ENCODE assay signal across 19 cellular contexts in the genomic region with DNA sequence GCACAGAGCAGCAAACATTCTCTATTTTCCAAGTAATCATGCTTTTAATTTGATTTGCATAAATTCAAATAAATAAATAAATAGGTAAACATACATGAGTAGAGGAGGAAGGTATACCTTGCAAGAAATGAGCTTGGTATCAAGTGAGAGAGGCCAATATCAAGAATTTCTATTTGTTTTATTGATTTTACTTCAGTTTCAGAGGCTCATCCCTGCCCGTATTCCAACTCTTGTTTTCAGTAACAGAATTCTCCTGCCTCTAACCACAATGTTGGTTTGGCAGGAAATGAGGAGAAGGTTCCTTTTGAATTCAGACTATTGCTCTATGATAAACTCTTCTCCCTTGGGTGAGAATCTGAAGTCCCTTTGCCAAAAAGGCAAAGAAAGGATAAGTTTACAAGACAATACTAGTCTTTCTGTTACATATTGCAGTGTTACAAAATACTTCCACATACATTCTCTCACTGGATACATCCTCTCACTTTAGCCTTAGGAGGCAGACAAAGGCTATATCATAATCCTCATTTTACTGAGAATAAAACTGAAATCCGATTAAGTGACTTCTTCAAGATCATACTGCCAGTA.
DNase-seq lines count a peak whose midpoint lies in the region; ATAC-seq, FAIRE-seq and TF ChIP-seq lines count a peak whose summit lies in the region.
"Had no signal": no experiment of that assay in that cellular context is flagged by ENCODE, and none has a peak within 500 bp of the region (broad histone marks: within the 10 kb centered on the region; RNA-seq: fewer than 3 reads in every experiment).

No MANE protein-coding gene starts in this region.

- H3K9me3 ChIP-seq in H1 (ENCODE audit: insufficient read depth in 2 of 2, low read depth in 1 of 2, low read length in 1 of 2) = peaks cover 0 to 3% of the 10 kb centered on the region in 2 experiments; a peak in 2 of 4 replicates
- H3K9me3 ChIP-seq: SJCRH30 had no signal

- TF ChIP-seq CTCF in H1 (IDR thresholded peaks at IDR 0.05; ENCODE audit: control extremely low read depth in 1 of 3, insufficient read depth in 1 of 3, low read depth in 1 of 3, low read length in 3 of 3) (no peak), osteocyte (IDR thresholded peaks at IDR 0.05) (no peak)

- 0 out of 2 replicates have a peak overlapping the region, but pooled peaks have one; percentile 51 for H2BK20ac ChIP-seq in H1 (ENCODE audit: low read length)

- no peak overlapping the region for H3K4ac ChIP-seq in H1 (replicated peaks; ENCODE audit: insufficient read length, low read depth, low read length)

- FAIRE-seq in H1 (lab: Jason Lieb, UNC) = no peak
- FAIRE-seq: A204.1, K562 had no signal

- H4K20me1 ChIP-seq in H1 (replicated peaks in 1 of 2; ENCODE audit: control insufficient read depth in 1 of 2, insufficient read depth in 2 of 2, low read length in 2 of 2) = no peaks in the 10 kb centered on the region

- no peak overlapping the region for H2BK120ac ChIP-seq in H1 (replicated peaks; ENCODE audit: low read depth, low read length)

- no peak overlapping the region for H3K4me2 ChIP-seq in H1 (ENCODE audit: insufficient read depth in 1 of 2, low read depth in 2 of 2, low read length in 2 of 2)
- H3K4me2 ChIP-seq: PC-9 had no signal

- H3K9me3 Mint-ChIP-seq in osteocyte (ENCODE audit: unreplicated experiment) = peaks cover 13% of the 10 kb centered on the region

- 84% methylated on average over 2 of the region's 2 CpGs; no CpG with 5 or more reads in 1 of the 2 experiments for WGBS in H1 (ENCODE audit: extremely low coverage in 1 of 2, insufficient coverage in 1 of 2, insufficient read length in 1 of 2, insufficient replicate concordance in 2 of 2, low coverage in 1 of 2, low lambda C conversion rate in 2 of 2, missing lambda C conversion rate in 1 of 2), 2 experiments

- no peaks in the 10 kb centered on the region for H3K27me3 ChIP-seq in H1 (replicated peaks in 1 of 4; ENCODE audit: control insufficient read depth in 3 of 4, extremely low read depth in 1 of 4, insufficient read depth in 3 of 4, low read length in 3 of 4)
- H3K27me3 ChIP-seq: SJCRH30 had no signal

- no peaks in the 10 kb centered on the region for H3K79me2 ChIP-seq in H1 (ENCODE audit: control insufficient read depth in 1 of 2, insufficient read depth in 2 of 2, low read length in 2 of 2)

- no peak for ATAC-seq in GM19023 (IDR thresholded peaks at IDR 0.05; ENCODE audit: unreplicated experiment)

- no peak for TF ChIP-seq POLR2A in H1 (IDR thresholded peaks at IDR 0.05; ENCODE audit: control extremely low read depth in 1 of 2, low read depth in 2 of 2, low read length in 2 of 2)

- H3K18ac ChIP-seq in H1 (ENCODE audit: extremely low read depth, low read length) = no peak overlapping the region

- H3K23me2 ChIP-seq in H1 (ENCODE audit: low read depth, low read length) = no peaks in the 10 kb centered on the region

- H3K4me1 Mint-ChIP-seq in osteocyte (ENCODE audit: unreplicated experiment) = peaks cover 18% of the 10 kb centered on the region

- DNase-seq in NCI-H510A treated with DMSO at 0.1 percent for 48 hours (lab: John Stamatoyannopoulos, UW) = peak; percentile 90
- DNase-seq in NCI-H510A (lab: John Stamatoyannopoulos, UW) = no peak
- peak; percentile 46 for DNase-seq in NCI-H82 (lab: John Stamatoyannopoulos, UW)
- DNase-seq in H1 (ENCODE audit: low read depth in 1 of 2, low spot score in 2 of 2) = no peak
- DNase-seq in renal cortical epithelial cell (ENCODE audit: low read depth) = peak; percentile 30
- DNase-seq in osteocyte (ENCODE audit: extremely low spot score, unreplicated experiment) = no peak
- no peak for DNase-seq in NCI-H146 treated with DMSO at 0.1 percent for 48 hours (lab: John Stamatoyannopoulos, UW; ENCODE audit: unreplicated experiment)
- DNase-seq: C1 segment of cervical spinal cord, GOT3, NCI-H1048, NCI-H1436 treated with DMSO at 0.1 percent for 48 hours, NCI-H2081 treated with DMSO at 0.1 percent for 48 hours, NCI-H226, PC-9, SW 1271 had no signal

- H3K9ac ChIP-seq in H1 (replicated peaks in 1 of 4; ENCODE audit: extremely low read depth in 1 of 4, low read depth in 3 of 4, low read length in 3 of 4) = no peak overlapping the region

- no peak overlapping the region for H2BK5ac ChIP-seq in H1 (ENCODE audit: low read depth, low read length)

- H3K36me3 Mint-ChIP-seq in osteocyte (ENCODE audit: unreplicated experiment) = no peaks in the 10 kb centered on the region

- H2AK5ac ChIP-seq in H1 (ENCODE audit: low read depth, low read length) = no peak overlapping the region

- CTCF ChIA-PET in H1 (lab: Charles Lee; ENCODE audit: partially characterized antibody) = interaction anchor here (1.0 to 1.5 kb wide), 2 partner anchors 48 to 166 kb away, joined by 3 read pairs; no protein-coding TSS in a partner anchor

- no peak overlapping the region for H4K5ac ChIP-seq in H1 (ENCODE audit: insufficient read length, low read depth, low read length)

- H3K4me1 ChIP-seq in H1 (replicated peaks in 1 of 4; ENCODE audit: control insufficient read depth in 3 of 4, insufficient read depth in 4 of 4, low read length in 3 of 4) = peaks cover 0 to 7% (median 0%) of the 10 kb centered on the region in 4 experiments; a peak in 2 of 7 replicates

- H3K14ac ChIP-seq in H1 (ENCODE audit: insufficient read length) = no peak overlapping the region

- H3K36me3 ChIP-seq in H1 (ENCODE audit: control insufficient read depth in 2 of 4, insufficient read depth in 4 of 4, low read length in 3 of 4) = no peaks in the 10 kb centered on the region
- H3K36me3 ChIP-seq: SJCRH30 had no signal

- H3K27ac Mint-ChIP-seq in osteocyte (ENCODE audit: unreplicated experiment) = no peak overlapping the region

- TF ChIP-seq EP300 in H1 (IDR thresholded peaks at IDR 0.05; ENCODE audit: borderline replicate concordance in 1 of 2, low read depth in 2 of 2, low read length in 2 of 2) = no peak

- no peak overlapping the region for H2BK15ac ChIP-seq in H1 (ENCODE audit: low read length)

- peaks cover 6% of the 10 kb centered on the region for H3K27me3 Mint-ChIP-seq in osteocyte (ENCODE audit: unreplicated experiment)

- POLR2A ChIA-PET in H1 (lab: Charles Lee; ENCODE audit: partially characterized antibody) = no interaction called here

- H3K4me3 Mint-ChIP-seq in osteocyte (ENCODE audit: unreplicated experiment) = no peak overlapping the region

- H3K23ac ChIP-seq in H1 (ENCODE audit: insufficient read length) = no peak overlapping the region

- no peaks in the 10 kb centered on the region for H3K79me1 ChIP-seq in H1 (ENCODE audit: low read depth, low read length)

- H3K56ac ChIP-seq in H1 (replicated peaks; ENCODE audit: insufficient read length, low read depth, low read length) = no peak overlapping the region

- no peak overlapping the region for H3K27ac ChIP-seq in H1 (ENCODE audit: low read depth, low read length)
- H3K27ac ChIP-seq: PC-9, SJCRH30 had no signal

- no peak overlapping the region for H4K8ac ChIP-seq in H1 (ENCODE audit: extremely low read depth, insufficient read depth, low read length)

- H2BK12ac ChIP-seq in H1 (ENCODE audit: low read depth, low read length) = no peak overlapping the region

- no peak overlapping the region for H4K91ac ChIP-seq in H1 (replicated peaks; ENCODE audit: insufficient read length, low read length)

- peak overlapping the region; percentile 73; the same call in 1 of the 2 replicates for H2AFZ ChIP-seq in H1 (ENCODE audit: low read length)
- H2AFZ ChIP-seq: PC-9 had no signal

- TF ChIP-seq RAD21 in H1 (IDR thresholded peaks at IDR 0.05 in 1 of 2, conservative IDR thresholded peaks at IDR 0.05 in 1 of 2; ENCODE audit: low read depth in 2 of 2, low read length in 2 of 2) = no peak

- H3K4me3 ChIP-seq in H1 (ENCODE audit: extremely low read depth in 1 of 4, insufficient read depth in 2 of 4, low read depth in 3 of 4, low read length in 4 of 4) = no peak overlapping the region
- H3K4me3 ChIP-seq: K562, PC-9, SJCRH30 had no signal

TF ChIP-seq in H1, 55 proteins besides CTCF, POLR2A, EP300 and RAD21:
- TF ChIP-seq FOSL1 (IDR thresholded peaks at IDR 0.05; ENCODE audit: insufficient read depth, low read depth, low read length) (no peak), HDAC6 (IDR thresholded peaks at IDR 0.05; ENCODE audit: low read depth, low read length) (no peak), NANOG (IDR thresholded peaks at IDR 0.05; ENCODE audit: insufficient read depth, low read depth, low read length, poor library complexity, severe bottlenecking) (no peak), PHF8 (conservative IDR thresholded peaks at IDR 0.05; ENCODE audit: low read depth, low read length) (no peak), TEAD4 (IDR thresholded peaks at IDR 0.05; ENCODE audit: low read depth, low read length) (no peak), MAFK (IDR thresholded peaks at IDR 0.05; ENCODE audit: low read depth, low read length) (no peak), TBP (IDR thresholded peaks at IDR 0.05; ENCODE audit: low read depth, low read length) (no peak), SAP30 (IDR thresholded peaks at IDR 0.05; ENCODE audit: insufficient read depth, insufficient replicate concordance, low read length) (no peak)

Comparison
In these comparisons a context has a peak if more than half of its experiments do, and no peak if none do; other contexts are left out.
1. DNase-seq: peak in NCI-H510A treated with DMSO at 0.1 percent for 48 hours (single experiment), NCI-H82 (single experiment) and renal cortical epithelial cell (single experiment); none in NCI-H510A (single experiment), H1 (0 of 2), osteocyte (single experiment) and NCI-H146 treated with DMSO at 0.1 percent for 48 hours (single experiment).